Comparison of ENCODE assay signal across 30 cellular contexts in genomic region chr2:177998996-177999395, GRCh38.
"Had no signal": no experiment of that assay in that cellular context is flagged by ENCODE, and none has a peak within 500 bp of the region (broad histone marks: within the 10 kb centered on the region; RNA-seq: fewer than 3 reads in every experiment).

No MANE protein-coding gene starts in this region.

- H3K27ac Mint-ChIP-seq: activated CD4-positive, alpha-beta T cell treated with anti-CD3 and anti-CD28 coated beads for 36 hours; activated CD4-positive, alpha-beta T cell treated with anti-CD3 and anti-CD28 coated beads, Interleukin-2, amount 10 ng/mL, durations not matched to agents 7 days and 5 days; activated CD8-positive, alpha-beta T cell treated with anti-CD3 and anti-CD28 coated beads, Interleukin-2, amount 10 ng/mL, durations not matched to agents 7 days and 5 days; activated naive CD4-positive, alpha-beta T cell treated with anti-CD3 and anti-CD28 coated beads, Interleukin-2, amount 50 U/mL, for 24 hours; activated naive CD8-positive, alpha-beta T cell treated with anti-CD3 and anti-CD28 coated beads, Interleukin-2, amount 10 ng/mL, durations not matched to agents 7 days and 5 days; activated T-cell treated with anti-CD3 and anti-CD28 coated beads, Interleukin-2, amount 50 U/mL, for 24 hours; activated T-helper 2 cell treated with anti-CD3 and anti-CD28 coated beads, Interferon-gamma antibody, Interleukin-2, Interleukin-4, amounts not matched to agents 10 μg/mL and 5 μg/mL and 100 μg/mL, durations not matched to agents 14 hours and 24 hours and 36 hours; brain; T-helper 1 cell treated with Interleukin-12 subunit alpha and Interleukin-12 subunit beta and Interleukin-4 antibody, amounts not matched to agents 30 μg/mL and 1 μg/mL, for 36 hours; T-helper 2 cell treated with Interferon-gamma antibody and Interleukin-4, amounts not matched to agents 5 μg/mL and 100 μg/mL, for 36 hours; WTC11 had no signal

- H3K36me3 ChIP-seq: MG63, Peyer's patch had no signal

- H3K9me3 ChIP-seq: MG63, Peyer's patch had no signal

- H3K27me3 ChIP-seq: MG63, Peyer's patch had no signal

- H3K36me3 Mint-ChIP-seq: activated naive CD4-positive, alpha-beta T cell treated with anti-CD3 and anti-CD28 coated beads, Interleukin-2, amount 50 U/mL, for 24 hours; activated naive CD8-positive, alpha-beta T cell treated with anti-CD3 and anti-CD28 coated beads, Interleukin-2, amount 10 ng/mL, durations not matched to agents 7 days and 5 days; brain; WTC11 had no signal

- H3K4me1 Mint-ChIP-seq: activated CD4-positive, alpha-beta T cell treated with anti-CD3 and anti-CD28 coated beads for 36 hours; activated CD4-positive, alpha-beta T cell treated with anti-CD3 and anti-CD28 coated beads, Interleukin-2, amount 10 ng/mL, durations not matched to agents 7 days and 5 days; activated naive CD4-positive, alpha-beta T cell treated with anti-CD3 and anti-CD28 coated beads, Interleukin-2, amount 50 U/mL, for 24 hours; activated naive CD8-positive, alpha-beta T cell treated with anti-CD3 and anti-CD28 coated beads, Interleukin-2, amount 10 ng/mL, durations not matched to agents 7 days and 5 days had no signal

- H3K27ac ChIP-seq: Peyer's patch had no signal

- H3K9me3 Mint-ChIP-seq: activated CD4-positive, alpha-beta T cell treated with anti-CD3 and anti-CD28 coated beads, Interleukin-2, amount 10 ng/mL, durations not matched to agents 7 days and 5 days; activated naive CD4-positive, alpha-beta T cell treated with anti-CD3 and anti-CD28 coated beads, Interleukin-2, amount 50 U/mL, for 24 hours; activated naive CD8-positive, alpha-beta T cell treated with anti-CD3 and anti-CD28 coated beads, Interleukin-2, amount 10 ng/mL, durations not matched to agents 7 days and 5 days; activated T-cell treated with anti-CD3 and anti-CD28 coated beads, Interleukin-2, amount 50 U/mL, for 24 hours; activated T-helper 2 cell treated with anti-CD3 and anti-CD28 coated beads, Interferon-gamma antibody, Interleukin-2, Interleukin-4, amounts not matched to agents 10 μg/mL and 5 μg/mL and 100 μg/mL, durations not matched to agents 14 hours and 24 hours and 36 hours; T-helper 1 cell treated with Interleukin-12 subunit alpha and Interleukin-12 subunit beta and Interleukin-4 antibody, amounts not matched to agents 30 μg/mL and 1 μg/mL, for 36 hours; T-helper 2 cell treated with Interferon-gamma antibody and Interleukin-4, amounts not matched to agents 5 μg/mL and 100 μg/mL, for 36 hours had no signal

- H3K4me3 ChIP-seq: MG63, Peyer's patch had no signal

- H3K4me3 Mint-ChIP-seq: activated CD4-positive, alpha-beta T cell treated with anti-CD3 and anti-CD28 coated beads for 36 hours; activated CD4-positive, alpha-beta T cell treated with anti-CD3 and anti-CD28 coated beads, Interleukin-2, amount 10 ng/mL, durations not matched to agents 7 days and 5 days; activated CD8-positive, alpha-beta T cell treated with anti-CD3 and anti-CD28 coated beads, Interleukin-2, amount 10 ng/mL, durations not matched to agents 7 days and 5 days; activated naive CD4-positive, alpha-beta T cell treated with anti-CD3 and anti-CD28 coated beads, Interleukin-2, amount 50 U/mL, for 24 hours; activated naive CD8-positive, alpha-beta T cell treated with anti-CD3 and anti-CD28 coated beads, Interleukin-2, amount 10 ng/mL, durations not matched to agents 7 days and 5 days; activated T-cell treated with anti-CD3 and anti-CD28 coated beads, Interleukin-2, amount 50 U/mL, for 24 hours; brain; T-helper 1 cell treated with Interleukin-12 subunit alpha and Interleukin-12 subunit beta and Interleukin-4 antibody, amounts not matched to agents 30 μg/mL and 1 μg/mL, for 36 hours; T-helper 2 cell treated with Interferon-gamma antibody and Interleukin-4, amounts not matched to agents 5 μg/mL and 100 μg/mL, for 36 hours; WTC11 had no signal

- DNase-seq: activated CD4-positive, alpha-beta T cell treated with anti-CD3 and anti-CD28 coated beads for 36 hours; activated CD4-positive, alpha-beta T cell treated with anti-CD3 and anti-CD28 coated beads, Interleukin-2, amount 10 ng/mL, durations not matched to agents 7 days and 5 days; activated CD4-positive, alpha-beta T cell treated with anti-CD3 and anti-CD28 coated beads, Interleukin-2, amount 50 U/mL, for 48 hours; activated CD8-positive, alpha-beta T cell treated with anti-CD3 and anti-CD28 coated beads, Interleukin-2, amount 10 ng/mL, durations not matched to agents 7 days and 5 days; activated gamma-delta T cell; activated naive CD4-positive, alpha-beta T cell treated with Interleukin-2 at 50 U/mL for 16 hours; activated naive CD8-positive, alpha-beta T cell treated with anti-CD3 and anti-CD28 coated beads, Interleukin-2, amount 10 ng/mL, durations not matched to agents 7 days and 5 days; activated T-cell treated with anti-CD3 and anti-CD28 coated beads, Interleukin-2, amount 50 U/mL, for 24 hours; amygdala; caudate nucleus; cerebellar nuclear complex; Kasumi-1; MG63; NCI-H1092; NCI-H1436 treated with DMSO at 0.1 percent for 48 hours; NCI-H1694 treated with DMSO at 0.1 percent for 48 hours; NCI-H2029; NCI-H345; NCI-H524 treated with DMSO at 0.1 percent for 48 hours; PC-3; Peyer's patch; RPMI8226; SIG-M5 had no signal

- H3K4me1 ChIP-seq: Peyer's patch had no signal

- FAIRE-seq: bronchial epithelial cell had no signal
